8 cellular contexts compared by ENCODE assay signal in the genomic region with DNA sequence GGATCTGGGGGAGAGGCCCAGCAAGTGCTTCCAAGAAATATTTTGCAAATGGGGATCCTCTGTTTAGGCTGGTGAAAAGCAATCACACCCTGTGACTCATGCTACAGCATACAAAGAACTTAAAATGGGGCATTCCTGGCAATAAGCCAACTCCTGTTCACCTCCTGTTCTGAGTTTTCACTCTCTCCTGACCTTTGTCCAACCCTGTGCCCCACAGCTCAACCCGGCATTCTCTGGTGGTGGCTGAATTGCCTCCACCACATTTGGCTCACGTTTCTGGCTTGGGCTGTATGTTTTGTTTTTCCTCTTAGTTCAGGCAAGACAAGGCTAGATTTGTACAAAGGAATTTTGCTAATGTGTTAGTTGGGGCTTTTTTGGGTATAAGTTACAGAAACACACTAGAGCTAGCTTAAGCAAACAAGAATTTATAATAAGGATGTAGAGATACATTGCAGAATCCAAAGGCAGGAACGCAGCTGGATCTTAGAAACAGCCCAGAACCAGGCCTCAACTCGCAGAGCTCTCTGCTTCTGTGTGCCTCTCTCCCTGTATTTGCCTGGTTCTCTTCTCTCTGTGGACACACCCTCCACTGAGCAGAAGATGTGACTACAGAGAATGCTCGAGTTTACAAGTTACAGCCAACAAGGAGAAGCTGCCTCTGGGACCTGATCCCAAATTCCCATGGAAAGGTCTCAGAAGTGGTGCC. TPM values are rescaled to one million over a fixed set of nuclear protein-coding genes. Genes with fewer than 3 reads are reported as not detected.
DNase-seq lines count a peak whose midpoint lies in the region; ATAC-seq, FAIRE-seq and TF ChIP-seq lines count a peak whose summit lies in the region.

No MANE protein-coding gene starts in this region.

- no peaks in the 10 kb centered on the region for H3K9me3 Mint-ChIP-seq in Calu3 (ENCODE audit: low read depth, unreplicated experiment)

- CTCF ChIA-PET in Calu3 (lab: Charles Lee): interaction anchor here (0.6 to 1.4 kb wide), 3 partner anchors 20 to 50 kb away, joined by 3 to 7 read pairs (median 3); no protein-coding TSS in a partner anchor

- no peaks in the 10 kb centered on the region for H3K27me3 Mint-ChIP-seq in Calu3 (ENCODE audit: unreplicated experiment)

- no peaks in the 10 kb centered on the region for H3K27me3 ChIP-seq in pancreas

- TF ChIP-seq POLR2A in GM12892 (IDR thresholded peaks at IDR 0.05; ENCODE audit: low read depth, low read length): no peak

- peaks cover 34% of the 10 kb centered on the region for H3K4me1 Mint-ChIP-seq in Calu3 (ENCODE audit: low read depth, unreplicated experiment)

- H3K27ac ChIP-seq in pancreas: peak overlapping the region in 1 of 4 donors; percentile 26

- intact Hi-C loops in Calu3 (cut with micrococcal nuclease; ENCODE audit: unreplicated experiment) (loop anchor here (2.0 kb wide), 1 partner anchor 60 kb away; no protein-coding TSS in a partner anchor), pancreas (cut with DNase I) (no loop called here), head of caudate nucleus (cut with DNase I) (no loop called here)

- peaks cover 0 to 9% (median under 1%) of the 10 kb centered on the region in 3 donors for H3K36me3 ChIP-seq in pancreas

- H3K27ac Mint-ChIP-seq in Calu3 (ENCODE audit: unreplicated experiment): peak overlapping the region; percentile 81

- DNase-seq in Calu3: peak; percentile 89
- DNase-seq in RKO (ENCODE audit: low spot score): peak; percentile 34
- DNase-seq in fibroblast of pulmonary artery (ENCODE audit: low read depth): peak; percentile 93
- DNase-seq in pancreas: peak in 3 of 6 donors; percentile 11 to 18 (median 16)
- DNase-seq in stimulated activated CD4-positive, alpha-beta T cell treated with anti-CD3 and anti-CD28 coated beads, Interleukin-12 subunit alpha, Interleukin-12 subunit beta, amount 100 ng/mL, for 4 hours: no peak
- no peak for DNase-seq in GM12892 (ENCODE audit: insufficient read length)
- no peak for DNase-seq in UCSD-AML1 (lab: John Stamatoyannopoulos, UW; ENCODE audit: unreplicated experiment)
- no peak for DNase-seq in head of caudate nucleus

- no peaks in the 10 kb centered on the region for H3K9me3 ChIP-seq in pancreas

- no peak for TF ChIP-seq CTCF in Calu3 (IDR thresholded peaks at IDR 0.05; ENCODE audit: unreplicated experiment)
- TF ChIP-seq CTCF in fibroblast of pulmonary artery (IDR thresholded peaks at IDR 0.05; ENCODE audit: low read length, missing control alignments): no peak
- TF ChIP-seq CTCF in pancreas (IDR thresholded peaks at IDR 0.05): no peak

- peak; percentile 57 to 77 (median 66) for ATAC-seq in pancreas

- H3K4me3 ChIP-seq in fibroblast of pulmonary artery (replicated peaks; ENCODE audit: low read depth, low read length): no peak overlapping the region
- H3K4me3 ChIP-seq in pancreas: no peak overlapping the region

- peaks cover 0 to 7% (median 5%) of the 10 kb centered on the region in 3 donors for H3K4me1 ChIP-seq in pancreas

- FAIRE-seq in pancreas (lab: Jason Lieb, UNC): no peak
- FAIRE-seq in GM12892 (lab: Jason Lieb, UNC): no peak

- peaks cover 50% of the 10 kb centered on the region for H3K36me3 Mint-ChIP-seq in Calu3 (ENCODE audit: insufficient read depth, unreplicated experiment)

- no TSS peak for BruUV-seq in Calu3 (replicated peaks; lab: Mats Ljungman, UMichigan)

- 50 to 66% methylated on average over 5 of the region's 5 CpGs for WGBS in pancreas, 2 donors

- peak overlapping the region; percentile 25 for H3K4me3 Mint-ChIP-seq in Calu3 (ENCODE audit: low read depth, unreplicated experiment)

RNA-seq across cellular contexts. Expression of a gene that starts 9.4 kb away (rescaled TPM):
- total RNA-seq in Calu3 (2022) (53.0 and 60.4 TPM in 2 replicates), pancreas (10 to 100 TPM; 14.0 to 21.8 (median 18.3) TPM)
- polyA plus RNA-seq in pancreas: 10 to 100 TPM; 40.1 to 54.8 TPM
- 16.8 TPM for polyA plus RNA-seq in GM12892 (2012; ENCODE audit: missing spikeins)

RNA-seq across cellular contexts. Expression of a gene that starts 18.6 kb away (rescaled TPM):
- total RNA-seq in Calu3 (2022): 0.59 and 0.86 TPM in 2 replicates
- 1 to 10 TPM in 1 of 6 donors, under 1 TPM in 3, not detected in 2; 0.22 to 1.1 (median 0.34) TPM for total RNA-seq in pancreas
- polyA plus RNA-seq in pancreas: under 1 TPM; 0.26 to 0.30 TPM
- 1.1 TPM for polyA plus RNA-seq in GM12892 (2012; ENCODE audit: missing spikeins)

RNA-seq across cellular contexts. Expression of a gene that starts 40.6 kb away (rescaled TPM):
- total RNA-seq in Calu3 (2022) (70.7 and 72.3 TPM in 2 replicates), pancreas (10 to 100 TPM; 12.9 to 26.7 (median 15.4) TPM)
- 10 to 100 TPM; 43.9 to 44.5 TPM for polyA plus RNA-seq in pancreas
- 9.2 TPM for polyA plus RNA-seq in GM12892 (2012; ENCODE audit: missing spikeins)

Comparison
In these comparisons a context has a peak if more than half of its experiments do, and no peak if none do; other contexts are left out.
1. DNase-seq: peak in Calu3 (single experiment), RKO (single experiment) and fibroblast of pulmonary artery (single experiment); none in stimulated activated CD4-positive, alpha-beta T cell treated with anti-CD3 and anti-CD28 coated beads, Interleukin-12 subunit alpha, Interleukin-12 subunit beta, amount 100 ng/mL, for 4 hours (single experiment), GM12892 (single experiment), UCSD-AML1 (single experiment) and head of caudate nucleus (0 of 42).